In the genomic region with DNA sequence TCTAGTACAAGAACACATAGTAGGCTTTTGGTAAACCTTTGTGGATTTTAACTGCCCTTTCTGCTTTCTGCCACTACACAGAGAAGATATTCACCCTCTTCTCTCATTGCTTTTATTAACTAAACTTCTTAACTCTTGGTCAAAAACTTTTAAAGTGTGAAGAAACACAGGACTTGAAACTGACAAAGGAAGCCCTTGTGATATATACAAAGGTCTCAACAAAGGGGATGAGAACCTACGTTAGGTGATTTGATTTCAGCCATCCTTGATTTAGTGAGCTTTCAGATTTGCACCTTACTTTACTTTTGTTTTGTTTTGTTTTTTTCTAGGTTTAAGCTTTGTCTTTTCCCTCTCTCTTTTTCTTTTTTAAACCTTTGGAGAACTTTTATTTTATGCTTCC, we compare ENCODE assay signal across 28 cellular contexts.
"Had no signal": no experiment of that assay in that cellular context is flagged by ENCODE, and none has a peak within 500 bp of the region (broad histone marks: within the 10 kb centered on the region; RNA-seq: fewer than 3 reads in every experiment).

No MANE protein-coding gene starts in this region.

- H3K4me3 ChIP-seq: heart right ventricle, hepatocyte, left ventricle myocardium inferior, lung, mucosa of descending colon, pancreas, prostate gland, thoracic aorta, tibial artery, upper lobe of right lung had no signal

- ATAC-seq: heart right ventricle; mucosa of descending colon; naive thymus-derived CD4-positive, alpha-beta T cell; natural killer cell treated with Interleukin-12 subunit alpha and Interleukin-12 subunit beta and Interleukin-15 and Interleukin-18, amount 100 ng/mL, for 72 hours; pancreas; right cardiac atrium; sciatic nerve; stimulated activated memory B cell treated with anti-CD40 and anti-IgM and Interleukin-4, amounts not matched to agents 10 μg/mL and 1 μg/mL and 100 μg/mL, for 72 hours; stimulated activated naive CD8-positive, alpha-beta T cell treated with anti-CD3 and anti-CD28 coated beads, Interleukin-15, amount 100 ng/mL, for 72 hours; upper lobe of right lung had no signal

- H3K36me3 ChIP-seq: heart right ventricle, left ventricle myocardium inferior, pancreas, prostate gland, thoracic aorta, tibial artery, upper lobe of right lung had no signal

- H3K9me3 ChIP-seq: heart right ventricle, left ventricle myocardium inferior, mucosa of descending colon, pancreas, prostate gland, thoracic aorta, tibial artery, upper lobe of right lung had no signal

- H3K79me2 ChIP-seq: hepatocyte had no signal

- H2AFZ ChIP-seq: hepatocyte had no signal

- DNase-seq: heart right ventricle; islet precursor cell; left ventricle myocardium inferior; mesendoderm; midbrain; mucosa of descending colon; naive thymus-derived CD4-positive, alpha-beta T cell; pancreas; posterior cingulate gyrus; retina; right cardiac atrium; small intestine; stimulated activated CD4-positive, alpha-beta T cell treated with anti-CD3 and anti-CD28 coated beads, Interleukin-1b, Interleukin-23, amount 100 ng/mL, for 48 hours; stimulated activated CD4-positive, alpha-beta T cell treated with anti-CD3 and anti-CD28 coated beads, Interleukin-2, amount 100 ng/mL, for 48 hours; stimulated activated CD4-positive, alpha-beta T cell treated with anti-CD3 and anti-CD28 coated beads, Interleukin-4, amount 100 ng/mL, for 4 hours; stimulated activated CD8-positive, alpha-beta memory T cell treated with anti-CD3 and anti-CD28 coated beads, Interleukin-4, amount 100 ng/mL, for 48 hours; stimulated activated naive CD4-positive, alpha-beta T cell treated with Interleukin-2 at 50 U/mL for 16 hours; stimulated activated naive CD8-positive, alpha-beta T cell treated with anti-CD3 and anti-CD28 coated beads, Interleukin-15, amount 100 ng/mL, for 72 hours; tibial artery; trophoblast cell; upper lobe of right lung had no signal

- H3K4me2 ChIP-seq: hepatocyte had no signal

- H3K27ac ChIP-seq: heart right ventricle, hepatocyte, left ventricle myocardium inferior, pancreas, prostate gland, thoracic aorta, tibial artery, upper lobe of right lung had no signal

- H3K27me3 ChIP-seq: hepatocyte, pancreas, tibial artery, upper lobe of right lung had no signal

- H3K4me1 ChIP-seq: heart right ventricle, left ventricle myocardium inferior, pancreas, prostate gland, tibial artery, upper lobe of right lung had no signal
